Comparison of ENCODE assay signal across 8 cellular contexts in the genomic region with DNA sequence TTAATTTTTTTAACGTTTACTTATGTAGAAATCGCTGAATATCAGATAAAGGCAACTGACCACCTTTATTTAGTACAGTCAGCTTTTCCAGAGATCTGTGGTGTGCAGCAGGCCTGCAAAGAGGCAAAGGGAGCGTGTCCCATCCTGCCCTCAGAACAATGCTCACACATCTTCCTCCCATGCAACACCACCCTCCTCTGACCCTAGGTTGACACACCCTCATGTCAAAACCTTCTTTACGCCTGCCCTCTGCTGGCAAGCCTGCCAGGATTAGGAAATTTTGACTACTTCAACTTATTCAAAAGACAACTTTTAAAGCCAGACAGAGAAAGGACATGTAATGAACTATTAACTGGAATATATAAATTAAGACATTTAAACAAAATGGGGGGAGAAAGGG.
A peak's percentile ranks its signal among the peaks of the same experiment; 100 is the strongest.
DNase-seq lines count a peak whose midpoint lies in the region; ATAC-seq, FAIRE-seq and TF ChIP-seq lines count a peak whose summit lies in the region.

No MANE protein-coding gene starts in this region.

- H3K27me3 Mint-ChIP-seq in activated T-cell treated with anti-CD3 and anti-CD28 coated beads, Interleukin-2, amount 50 U/mL, for 4 hours (ENCODE audit: low read depth): no peaks in the 10 kb centered on the region

- peak; percentile 67 for DNase-seq in Ammon's horn (ENCODE audit: low spot score)
- DNase-seq in H54 (ENCODE audit: insufficient read length, low spot score): peak; percentile 13
- peak; percentile 78 for DNase-seq in NOMO-1 treated with dmso at 0.1 percent for 144 hours (lab: John Stamatoyannopoulos, UW; ENCODE audit: unreplicated experiment)
- peak; percentile 70 for DNase-seq in activated T-cell treated with anti-CD3 and anti-CD28 coated beads, Interleukin-2, amount 50 U/mL, for 4 hours
- DNase-seq in fibroblast of pulmonary artery (ENCODE audit: low read depth): peak; percentile 76
- DNase-seq in ovary: peak; percentile 39 to 64 (median 55)
- DNase-seq in omental fat pad (ENCODE audit: low spot score): no peak

- intact Hi-C loops in ovary (cut with DNase I): loop anchor here in 3 of 4 donors (5.0 to 10.0 kb wide), 5 partner anchors 55 to 515 kb away; a partner anchor contains a TSS

- H3K27me3 ChIP-seq in ovary: no peaks in the 10 kb centered on the region

- H3K4me3 ChIP-seq in fibroblast of pulmonary artery (replicated peaks; ENCODE audit: low read depth, low read length) (no peak overlapping the region), ovary (no peak overlapping the region)

- TF ChIP-seq EP300 in ovary (IDR thresholded peaks at IDR 0.05): no peak

- peak overlapping the region; percentile 1 for H3K4me3 Mint-ChIP-seq in activated T-cell treated with anti-CD3 and anti-CD28 coated beads, Interleukin-2, amount 50 U/mL, for 4 hours

- TF ChIP-seq CTCF in fibroblast of pulmonary artery (IDR thresholded peaks at IDR 0.05; ENCODE audit: low read length, missing control alignments): peak; percentile 60
- peak in 1 of 3 donors; percentile 11 for TF ChIP-seq CTCF in ovary (IDR thresholded peaks at IDR 0.05)
- no peak for TF ChIP-seq CTCF in omental fat pad (IDR thresholded peaks at IDR 0.05)

- H3K9me3 Mint-ChIP-seq in activated T-cell treated with anti-CD3 and anti-CD28 coated beads, Interleukin-2, amount 50 U/mL, for 4 hours: no peaks in the 10 kb centered on the region

- H3K4me1 Mint-ChIP-seq in activated T-cell treated with anti-CD3 and anti-CD28 coated beads, Interleukin-2, amount 50 U/mL, for 4 hours (ENCODE audit: low read depth): peaks cover 74% of the 10 kb centered on the region

- no peaks in the 10 kb centered on the region for H3K36me3 ChIP-seq in ovary

- H3K9me3 ChIP-seq in ovary: no peaks in the 10 kb centered on the region

- 54 to 66% (median 58%) methylated on average over 4 of the region's 4 CpGs for WGBS in ovary, 3 donors

- peaks cover 23% of the 10 kb centered on the region for H3K4me1 ChIP-seq in ovary (ENCODE audit: insufficient read depth)

- FAIRE-seq in H54 (lab: Jason Lieb, UNC): no peak

- H3K36me3 Mint-ChIP-seq in activated T-cell treated with anti-CD3 and anti-CD28 coated beads, Interleukin-2, amount 50 U/mL, for 4 hours (ENCODE audit: insufficient read depth): peaks cover 18% of the 10 kb centered on the region

- ATAC-seq in activated T-cell treated with anti-CD3 and anti-CD28 coated beads, Interleukin-2, amount 50 U/mL, for 4 hours: peak; percentile 16 to 18
- no peak for ATAC-seq in HG03159 (IDR thresholded peaks at IDR 0.05; ENCODE audit: unreplicated experiment)
- no peak for ATAC-seq in omental fat pad (ENCODE audit: low FRiP score)

- no peak for TF ChIP-seq POLR2A in H54 (IDR thresholded peaks at IDR 0.05; ENCODE audit: low read depth, low read length)
- no peak for TF ChIP-seq POLR2A in ovary (IDR thresholded peaks at IDR 0.05)

- no peak overlapping the region for H3K27ac ChIP-seq in ovary

Comparison
In these comparisons a context has a peak if more than half of its experiments do, and no peak if none do; other contexts are left out.
1. ATAC-seq: peak in activated T-cell treated with anti-CD3 and anti-CD28 coated beads, Interleukin-2, amount 50 U/mL, for 4 hours (2 of 2); none in HG03159 (single experiment) and omental fat pad (single experiment).